Comparison of ENCODE assay signal across 42 cellular contexts in the genomic region with DNA sequence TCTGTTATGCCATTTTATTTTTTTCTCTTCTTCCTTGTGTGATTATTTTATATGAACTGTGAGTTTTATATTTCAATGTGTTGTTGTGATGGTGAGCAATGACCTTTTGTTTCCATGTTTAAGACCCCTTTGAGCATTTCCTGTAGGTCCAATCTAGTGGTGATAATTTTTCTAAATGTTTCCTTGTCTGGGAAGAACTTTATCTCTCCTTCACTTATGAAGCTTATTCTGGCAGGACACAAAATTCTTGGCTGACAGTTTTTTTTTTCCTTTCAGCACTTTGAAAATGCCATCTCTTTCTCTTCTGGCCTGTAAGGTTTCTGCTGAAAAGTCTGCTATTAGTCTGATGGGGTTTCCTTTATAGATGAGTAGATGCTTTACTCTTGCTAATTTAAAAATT. TPM values are rescaled to one million over a fixed set of nuclear protein-coding genes. Genes with fewer than 3 reads are reported as not detected.
"Had no signal": no experiment of that assay in that cellular context is flagged by ENCODE, and none has a peak within 500 bp of the region (broad histone marks: within the 10 kb centered on the region; RNA-seq: fewer than 3 reads in every experiment).

No MANE protein-coding gene starts in this region.

- DNase-seq: activated effector memory CD4-positive, alpha-beta T cell treated with anti-CD3 and anti-CD28 coated beads, Interleukin-2, amount 50 U/mL, for 16 hours; activated effector memory CD4-positive, alpha-beta T cell treated with Interleukin-2 at 50 U/mL for 16 hours; activated gamma-delta T cell; activated gamma-delta T cell treated with Interleukin-2 at 50 U/mL for 16 hours; activated naive CD4-positive, alpha-beta T cell; activated naive CD4-positive, alpha-beta T cell treated with anti-CD3 and anti-CD28 coated beads for 36 hours; activated naive CD4-positive, alpha-beta T cell treated with anti-CD3 and anti-CD28 coated beads, Interleukin-2, amount 10 ng/mL, durations not matched to agents 7 days and 5 days; activated naive CD4-positive, alpha-beta T cell treated with anti-CD3 and anti-CD28 coated beads, Interleukin-2, amount 50 U/mL, for 16 hours; activated naive CD4-positive, alpha-beta T cell treated with Interleukin-2 at 50 U/mL for 16 hours; activated naive CD8-positive, alpha-beta T cell treated with anti-CD3 and anti-CD28 coated beads for 36 hours; activated naive CD8-positive, alpha-beta T cell treated with anti-CD3 and anti-CD28 coated beads, Interleukin-2, amount 10 ng/mL, durations not matched to agents 7 days and 5 days; activated naive CD8-positive, alpha-beta T cell treated with anti-CD3 and anti-CD28 coated beads, Interleukin-2, amount 50 U/mL, for 24 hours; activated T-cell treated with anti-CD3 and anti-CD28 coated beads, Interleukin-2, amount 50 U/mL, for 1 hour; activated T-cell treated with anti-CD3 and anti-CD28 coated beads, Interleukin-2, amount 50 U/mL, for 24 hours; activated T-cell treated with anti-CD3 and anti-CD28 coated beads, Interleukin-2, amount 50 U/mL, for 4 hours; activated T-cell treated with anti-CD3 and anti-CD28 coated beads, Interleukin-2, amount 50 U/mL, for 48 hours; activated T-cell treated with anti-CD3 and anti-CD28 coated beads, Interleukin-2, amount 50 U/mL, for 72 hours; adrenal gland; amniotic stem cell; amygdala; anterior cingulate cortex; aorta; body of pancreas; brain microvascular endothelial cell; caudate nucleus; central memory CD4-positive, alpha-beta T cell; cerebellar nuclear complex had no signal

- H3K27ac ChIP-seq: adrenal gland, ascending aorta, body of pancreas, brain microvascular endothelial cell, breast epithelium, cardiac muscle cell had no signal

- H3K4me3 Mint-ChIP-seq: activated naive CD4-positive, alpha-beta T cell treated with anti-CD3 and anti-CD28 coated beads for 36 hours; activated naive CD4-positive, alpha-beta T cell treated with anti-CD3 and anti-CD28 coated beads, Interleukin-2, amount 10 ng/mL, durations not matched to agents 7 days and 5 days; activated naive CD4-positive, alpha-beta T cell treated with anti-CD3 and anti-CD28 coated beads, Interleukin-2, amount 50 U/mL, for 24 hours; activated naive CD8-positive, alpha-beta T cell; activated naive CD8-positive, alpha-beta T cell treated with anti-CD3 and anti-CD28 coated beads for 36 hours; activated naive CD8-positive, alpha-beta T cell treated with anti-CD3 and anti-CD28 coated beads, Interleukin-2, amount 10 ng/mL, durations not matched to agents 7 days and 5 days; activated naive CD8-positive, alpha-beta T cell treated with anti-CD3 and anti-CD28 coated beads, Interleukin-2, amount 50 U/mL, for 24 hours; activated T-cell treated with anti-CD3 and anti-CD28 coated beads, Interleukin-2, amount 50 U/mL, for 24 hours; activated T-cell treated with anti-CD3 and anti-CD28 coated beads, Interleukin-2, amount 50 U/mL, for 4 hours; activated T-cell treated with anti-CD3 and anti-CD28 coated beads, Interleukin-2, amount 50 U/mL, for 72 hours; activated T-helper 1 cell treated with anti-CD3 and anti-CD28 coated beads, Interleukin-12 subunit alpha, Interleukin-12 subunit beta, Interleukin-2, Interleukin-4 antibody, amounts not matched to agents 30 ng/mL and 10 ng/mL and 1 ng/mL, durations not matched to agents 14 hours and 24 hours and 36 hours; activated T-helper 17 cell treated with anti-CD3 and anti-CD28 coated beads, Interleukin-2, amount 50 U/mL, for 72 hours; brain; central memory CD8-positive, alpha-beta T cell had no signal

- H3K4me1 Mint-ChIP-seq: activated naive CD4-positive, alpha-beta T cell treated with anti-CD3 and anti-CD28 coated beads, Interleukin-2, amount 10 ng/mL, durations not matched to agents 7 days and 5 days; activated naive CD4-positive, alpha-beta T cell treated with anti-CD3 and anti-CD28 coated beads, Interleukin-2, amount 50 U/mL, for 24 hours; activated naive CD8-positive, alpha-beta T cell treated with anti-CD3 and anti-CD28 coated beads for 36 hours; activated naive CD8-positive, alpha-beta T cell treated with anti-CD3 and anti-CD28 coated beads, Interleukin-2, amount 10 ng/mL, durations not matched to agents 7 days and 5 days; activated naive CD8-positive, alpha-beta T cell treated with anti-CD3 and anti-CD28 coated beads, Interleukin-2, amount 50 U/mL, for 24 hours; activated T-helper 17 cell treated with anti-CD3 and anti-CD28 coated beads, Interleukin-2, amount 50 U/mL, for 72 hours; brain; central memory CD8-positive, alpha-beta T cell had no signal

- H3K27ac Mint-ChIP-seq: activated naive CD4-positive, alpha-beta T cell treated with anti-CD3 and anti-CD28 coated beads for 36 hours; activated naive CD4-positive, alpha-beta T cell treated with anti-CD3 and anti-CD28 coated beads, Interleukin-2, amount 10 ng/mL, durations not matched to agents 7 days and 5 days; activated naive CD4-positive, alpha-beta T cell treated with anti-CD3 and anti-CD28 coated beads, Interleukin-2, amount 50 U/mL, for 24 hours; activated naive CD4-positive, alpha-beta T cell treated with anti-CD3 and anti-CD28 coated beads, Interleukin-2, amount 50 U/mL, for 72 hours; activated naive CD8-positive, alpha-beta T cell; activated naive CD8-positive, alpha-beta T cell treated with anti-CD3 and anti-CD28 coated beads for 36 hours; activated naive CD8-positive, alpha-beta T cell treated with anti-CD3 and anti-CD28 coated beads, Interleukin-2, amount 10 ng/mL, durations not matched to agents 7 days and 5 days; activated naive CD8-positive, alpha-beta T cell treated with anti-CD3 and anti-CD28 coated beads, Interleukin-2, amount 50 U/mL, for 24 hours; activated T-cell treated with anti-CD3 and anti-CD28 coated beads, Interleukin-2, amount 50 U/mL, for 24 hours; activated T-cell treated with anti-CD3 and anti-CD28 coated beads, Interleukin-2, amount 50 U/mL, for 72 hours; activated T-helper 1 cell treated with anti-CD3 and anti-CD28 coated beads, Interleukin-12 subunit alpha, Interleukin-12 subunit beta, Interleukin-2, Interleukin-4 antibody, amounts not matched to agents 30 ng/mL and 10 ng/mL and 1 ng/mL, durations not matched to agents 14 hours and 24 hours and 36 hours; activated T-helper 17 cell treated with anti-CD3 and anti-CD28 coated beads, Interleukin-2, amount 50 U/mL, for 72 hours; activated T-helper 2 cell treated with anti-CD3 and anti-CD28 coated beads, Interferon-gamma antibody, Interleukin-2, Interleukin-4, amounts not matched to agents 10 μg/mL and 5 μg/mL and 100 μg/mL, durations not matched to agents 14 hours and 24 hours and 36 hours; brain had no signal

- H3K9me3 ChIP-seq: adrenal gland, ascending aorta, body of pancreas had no signal

- H3K36me3 ChIP-seq: adrenal gland, ascending aorta, brain microvascular endothelial cell, breast epithelium, cardiac muscle cell had no signal

- H3K27me3 ChIP-seq: adrenal gland, ascending aorta, body of pancreas, brain microvascular endothelial cell, breast epithelium, cardiac muscle cell had no signal

- H3K4me1 ChIP-seq: adrenal gland, ascending aorta, body of pancreas, breast epithelium had no signal

- H3K4me3 ChIP-seq: adrenal gland, ascending aorta, body of pancreas, breast epithelium, cardiac muscle cell had no signal

RNA-seq across cellular contexts. Expression of a gene that starts 53.2 kb away (rescaled TPM):
- total RNA-seq: activated naive CD4-positive, alpha-beta T cell treated with anti-CD3 and anti-CD28 coated beads for 36 hours; activated naive CD4-positive, alpha-beta T cell treated with anti-CD3 and anti-CD28 coated beads, Interleukin-2, amount 50 U/mL, for 72 hours; activated naive CD8-positive, alpha-beta T cell treated with anti-CD3 and anti-CD28 coated beads for 36 hours; activated naive CD8-positive, alpha-beta T cell treated with anti-CD3 and anti-CD28 coated beads, Interleukin-2, amount 10 ng/mL, durations not matched to agents 7 days and 5 days; activated T-cell treated with anti-CD3 and anti-CD28 coated beads, Interleukin-2, amount 50 U/mL, for 4 hours; activated T-cell treated with anti-CD3 and anti-CD28 coated beads, Interleukin-2, amount 50 U/mL, for 72 hours; activated T-helper 1 cell treated with anti-CD3 and anti-CD28 coated beads, Interleukin-12 subunit alpha, Interleukin-12 subunit beta, Interleukin-2, Interleukin-4 antibody, amounts not matched to agents 30 ng/mL and 10 ng/mL and 1 ng/mL, durations not matched to agents 14 hours and 24 hours and 36 hours; activated T-helper 17 cell treated with anti-CD3 and anti-CD28 coated beads, Interleukin-2, amount 50 U/mL, for 72 hours; activated T-helper 2 cell treated with anti-CD3 and anti-CD28 coated beads, Interferon-gamma antibody, Interleukin-2, Interleukin-4, amounts not matched to agents 10 μg/mL and 5 μg/mL and 100 μg/mL, durations not matched to agents 14 hours and 24 hours and 36 hours; adrenal gland; ascending aorta; astrocyte; breast epithelium; bronchial epithelial cell; cardiac muscle cell; cardiac septum; cerebellum had no signal
- polyA plus RNA-seq: aorta, cardiac muscle cell had no signal
